ENCODE assay signal across 9 cellular contexts in genomic region chr1:212561501-212561931, GRCh38. TPM values are rescaled to one million over a fixed set of nuclear protein-coding genes. Genes with fewer than 3 reads are reported as not detected.
A peak's percentile ranks its signal among the peaks of the same experiment; 100 is the strongest.
DNase-seq lines count a peak whose midpoint lies in the region; ATAC-seq, FAIRE-seq and TF ChIP-seq lines count a peak whose summit lies in the region.
"Had no signal": no experiment of that assay in that cellular context is flagged by ENCODE, and none has a peak within 500 bp of the region (broad histone marks: within the 10 kb centered on the region; RNA-seq: fewer than 3 reads in every experiment).

No MANE protein-coding gene starts in this region.

- H3K9ac ChIP-seq in adipocyte (ENCODE audit: low read length) = peak overlapping the region; percentile 17

- peaks cover 5% of the 10 kb centered on the region for H3K36me3 Mint-ChIP-seq in activated T-helper 1 cell treated with anti-CD3 and anti-CD28 coated beads, Interleukin-12 subunit alpha, Interleukin-12 subunit beta, Interleukin-2, Interleukin-4 antibody, amounts not matched to agents 30 ng/mL and 10 ng/mL and 1 ng/mL, durations not matched to agents 14 hours and 24 hours and 36 hours (ENCODE audit: low read depth)

- H3K9me3 ChIP-seq in adipocyte (ENCODE audit: control insufficient read depth, low read length) (no peaks in the 10 kb centered on the region), gastroesophageal sphincter (peaks cover 0 to 7% (median 0%) of the 10 kb centered on the region in 3 donors)

- H3K4me1 Mint-ChIP-seq in activated T-helper 1 cell treated with anti-CD3 and anti-CD28 coated beads, Interleukin-12 subunit alpha, Interleukin-12 subunit beta, Interleukin-2, Interleukin-4 antibody, amounts not matched to agents 30 ng/mL and 10 ng/mL and 1 ng/mL, durations not matched to agents 14 hours and 24 hours and 36 hours (ENCODE audit: low read depth) = peaks cover 27% of the 10 kb centered on the region

- no peak for TF ChIP-seq EP300 in gastroesophageal sphincter (IDR thresholded peaks at IDR 0.05)

- H3K27ac Mint-ChIP-seq in activated T-helper 1 cell treated with anti-CD3 and anti-CD28 coated beads, Interleukin-12 subunit alpha, Interleukin-12 subunit beta, Interleukin-2, Interleukin-4 antibody, amounts not matched to agents 30 ng/mL and 10 ng/mL and 1 ng/mL, durations not matched to agents 14 hours and 24 hours and 36 hours = no peak overlapping the region

- peak overlapping the region; percentile 54 to 96 (median 88) for H3K27ac ChIP-seq in gastroesophageal sphincter

- H3K4me3 ChIP-seq in adipocyte (ENCODE audit: low read length) (peak overlapping the region; percentile 58), gastroesophageal sphincter (no peak overlapping the region)

- DNase-seq in H54 (ENCODE audit: insufficient read length, low spot score) (peak; percentile 51), adipocyte (ENCODE audit: low read depth) (peak; percentile 75), stromal cell of bone marrow (ENCODE audit: low read depth) (peak; percentile 60), T-helper 9 cell (no peak), NOMO-1 (lab: John Stamatoyannopoulos, UW; ENCODE audit: unreplicated experiment in 2 of 2) (no peak)
- no peak for DNase-seq in central memory CD4-positive, alpha-beta T cell
- no peak for DNase-seq in activated T-helper 1 cell treated with anti-CD3 and anti-CD28 coated beads, Interleukin-12 subunit alpha, Interleukin-12 subunit beta, Interleukin-2, Interleukin-4 antibody, amounts not matched to agents 30 ng/mL and 10 ng/mL and 1 ng/mL, durations not matched to agents 14 hours and 24 hours and 36 hours (ENCODE audit: low spot score)
- DNase-seq: activated CD4-positive, alpha-beta T cell treated with anti-CD3 and anti-CD28 coated beads for 1 hour had no signal

- TF ChIP-seq CTCF in gastroesophageal sphincter (IDR thresholded peaks at IDR 0.05) = no peak

- no peak overlapping the region for H3K4me3 Mint-ChIP-seq in activated T-helper 1 cell treated with anti-CD3 and anti-CD28 coated beads, Interleukin-12 subunit alpha, Interleukin-12 subunit beta, Interleukin-2, Interleukin-4 antibody, amounts not matched to agents 30 ng/mL and 10 ng/mL and 1 ng/mL, durations not matched to agents 14 hours and 24 hours and 36 hours

- FAIRE-seq in H54 (lab: Jason Lieb, UNC) = no peak

- no peak for TF ChIP-seq POLR2A in H54 (IDR thresholded peaks at IDR 0.05; ENCODE audit: low read depth, low read length)
- no peak for TF ChIP-seq POLR2A in gastroesophageal sphincter (IDR thresholded peaks at IDR 0.05)

- WGBS in gastroesophageal sphincter (ENCODE audit: low coverage in 1 of 2), 2 donors = 0 to 20% methylated on average over 1 to 3 of the region's 5 CpGs

- H3K4me1 ChIP-seq in adipocyte (ENCODE audit: control insufficient read depth, insufficient read depth, low read length) (peaks cover 26% of the 10 kb centered on the region), gastroesophageal sphincter (peaks cover 0 to 33% (median 0%) of the 10 kb centered on the region in 3 donors)

- intact Hi-C loops in activated T-helper 1 cell treated with anti-CD3 and anti-CD28 coated beads, Interleukin-12 subunit alpha, Interleukin-12 subunit beta, Interleukin-2, Interleukin-4 antibody, amounts not matched to agents 30 ng/mL and 10 ng/mL and 1 ng/mL, durations not matched to agents 14 hours and 24 hours and 36 hours (cut with micrococcal nuclease) = loop anchor here (5.0 kb wide), 1 partner anchor 149 kb away; the partner anchor contains the start of gene PACC1

- peaks cover 8% of the 10 kb centered on the region for H3K9me3 Mint-ChIP-seq in activated T-helper 1 cell treated with anti-CD3 and anti-CD28 coated beads, Interleukin-12 subunit alpha, Interleukin-12 subunit beta, Interleukin-2, Interleukin-4 antibody, amounts not matched to agents 30 ng/mL and 10 ng/mL and 1 ng/mL, durations not matched to agents 14 hours and 24 hours and 36 hours

- no peaks in the 10 kb centered on the region for H3K27me3 ChIP-seq in adipocyte (replicated peaks; ENCODE audit: control insufficient read depth, insufficient read depth, low read length)
- no peaks in the 10 kb centered on the region for H3K27me3 ChIP-seq in gastroesophageal sphincter

- H3K36me3 ChIP-seq in adipocyte (ENCODE audit: control insufficient read depth, insufficient read depth, low read length, severe bottlenecking) (no peaks in the 10 kb centered on the region), gastroesophageal sphincter (no peaks in the 10 kb centered on the region)

- H3K27me3 Mint-ChIP-seq in activated T-helper 1 cell treated with anti-CD3 and anti-CD28 coated beads, Interleukin-12 subunit alpha, Interleukin-12 subunit beta, Interleukin-2, Interleukin-4 antibody, amounts not matched to agents 30 ng/mL and 10 ng/mL and 1 ng/mL, durations not matched to agents 14 hours and 24 hours and 36 hours (ENCODE audit: insufficient read depth) = peaks cover 26% of the 10 kb centered on the region

- no peak for ATAC-seq in gastroesophageal sphincter

RNA-seq across cellular contexts. Expression of gene ATF3, which starts 47.0 kb away (rescaled TPM):
- total RNA-seq in gastroesophageal sphincter = 10 to 100 TPM in 2 of 4 donors, 1 to 10 TPM in 2; 4.0 to 17.2 (median 9.4) TPM
- 23.0 and 23.3 TPM in 2 replicates for total RNA-seq in activated T-helper 1 cell treated with anti-CD3 and anti-CD28 coated beads, Interleukin-12 subunit alpha, Interleukin-12 subunit beta, Interleukin-2, Interleukin-4 antibody, amounts not matched to agents 30 ng/mL and 10 ng/mL and 1 ng/mL, durations not matched to agents 14 hours and 24 hours and 36 hours

Comparison
In these comparisons a context has a peak if more than half of its experiments do, and no peak if none do; other contexts are left out.
1. DNase-seq: peak in H54 (single experiment), adipocyte (single experiment) and stromal cell of bone marrow (single experiment); none in central memory CD4-positive, alpha-beta T cell (single experiment), T-helper 9 cell (single experiment), activated T-helper 1 cell treated with anti-CD3 and anti-CD28 coated beads, Interleukin-12 subunit alpha, Interleukin-12 subunit beta, Interleukin-2, Interleukin-4 antibody, amounts not matched to agents 30 ng/mL and 10 ng/mL and 1 ng/mL, durations not matched to agents 14 hours and 24 hours and 36 hours (single experiment) and NOMO-1 (0 of 2).